ENCODE assay signal across 1 cellular context in genomic region chr20:18566892-18567738, GRCh38.
TF ChIP-seq lines count a peak whose summit lies in the region.

SMIM26 (plus strand) TSS chr20:18567432; CDS start chr20:18567479, 47 bp downstream.

TF ChIP-seq in K562, 482 proteins besides CTCF, POLR2A, EP300 and RAD21 (continued from another document and continues in another):
- TF ChIP-seq ZNF175 (CRISPR knock-in tag; IDR thresholded peaks at IDR 0.05; ENCODE audit: low read depth) (no peak), ZC3H4 (CRISPR knock-in tag; IDR thresholded peaks at IDR 0.05; ENCODE audit: borderline replicate concordance) (no peak), ZNF253 (CRISPR knock-in tag; conservative IDR thresholded peaks at IDR 0.05) (no peak), ZBTB49 (CRISPR knock-in tag; IDR thresholded peaks at IDR 0.05; ENCODE audit: borderline replicate concordance) (no peak), ASH1L (IDR thresholded peaks at IDR 0.05; ENCODE audit: borderline replicate concordance, low read depth, partially characterized antibody) (no peak), ZZZ3 (IDR thresholded peaks at IDR 0.05) (peak; percentile 75; the same call in 1 of the 2 replicates), HNRNPK (IDR thresholded peaks at IDR 0.05; ENCODE audit: low read depth, low read length, poor library complexity, severe bottlenecking) (no peak), CBFA2T3 (IDR thresholded peaks at IDR 0.05) (no peak), HOXB6 (CRISPR knock-in tag; IDR thresholded peaks at IDR 0.05; ENCODE audit: borderline replicate concordance) (no peak), KLF10 (CRISPR knock-in tag; IDR thresholded peaks at IDR 0.05) (no peak), RAD51 (IDR thresholded peaks at IDR 0.05; ENCODE audit: borderline replicate concordance, low read depth) (peak; percentile 86), HNRNPUL1 (IDR thresholded peaks at IDR 0.05; ENCODE audit: low read length) (no peak), SRF (CRISPR knock-in tag; IDR thresholded peaks at IDR 0.05) (no peak), SREBF1 (IDR thresholded peaks at IDR 0.05; ENCODE audit: borderline replicate concordance, low read depth, low read length) (no peak), ZNF143 (CRISPR knock-in tag; IDR thresholded peaks at IDR 0.05) (no peak), NR2F6 (CRISPR knock-in tag; IDR thresholded peaks at IDR 0.05) (no peak), PKNOX1 (IDR thresholded peaks at IDR 0.05) (peak; percentile 65), FUS (optimal IDR thresholded peaks at IDR 0.05; ENCODE audit: low read depth, low read length) (no peak), ZFX (CRISPR knock-in tag; IDR thresholded peaks at IDR 0.05) (peak; percentile 94), RFX5 (IDR thresholded peaks at IDR 0.05; ENCODE audit: low read depth, low read length) (no peak), SIRT6 (IDR thresholded peaks at IDR 0.05; ENCODE audit: low read depth, low read length) (no peak), REST (CRISPR knock-in tag; IDR thresholded peaks at IDR 0.05; ENCODE audit: low read depth) (no peak), ZBTB2 (IDR thresholded peaks at IDR 0.05) (no peak), SIN3B (IDR thresholded peaks at IDR 0.05; ENCODE audit: low read depth) (peak; percentile 53; the same call in 1 of the 2 replicates), TARDBP (IDR thresholded peaks at IDR 0.05) (no peak), PCBP2 (IDR thresholded peaks at IDR 0.05; ENCODE audit: low read depth, low read length, poor library complexity, severe bottlenecking) (no peak), BCL6 (CRISPR knock-in tag; IDR thresholded peaks at IDR 0.05) (no peak), STAT6 (CRISPR knock-in tag; IDR thresholded peaks at IDR 0.05) (no peak), PTTG1 (tag; IDR thresholded peaks at IDR 0.05; ENCODE audit: low read depth) (no peak), RBM25 (IDR thresholded peaks at IDR 0.05; ENCODE audit: low read depth, low read length, severe bottlenecking) (no peak), STAT5B (CRISPR knock-in tag; IDR thresholded peaks at IDR 0.05) (no peak), CCAR2 (IDR thresholded peaks at IDR 0.05; ENCODE audit: low read depth, low read length) (no peak), KDM4B (IDR thresholded peaks at IDR 0.05; ENCODE audit: borderline replicate concordance in 2 of 2, low read depth in 1 of 2) (0 out of 4 replicates have a peak, but pooled peaks of 1 of the 2 experiments have one; percentile 39), HINFP (tag; conservative IDR thresholded peaks at IDR 0.05; ENCODE audit: low read depth) (no peak), ZFP30 (CRISPR knock-in tag; IDR thresholded peaks at IDR 0.05; ENCODE audit: borderline replicate concordance) (no peak), ZNF507 (tag; conservative IDR thresholded peaks at IDR 0.05) (no peak), PHF8 (IDR thresholded peaks at IDR 0.05; ENCODE audit: borderline replicate concordance, low read length) (peak; percentile 88; the same call in 1 of the 2 replicates), SPI1 (IDR thresholded peaks at IDR 0.05; ENCODE audit: borderline replicate concordance, low read depth, low read length) (no peak), NFRKB (IDR thresholded peaks at IDR 0.05; ENCODE audit: low read depth) (no peak), NELFE (IDR thresholded peaks at IDR 0.05; ENCODE audit: insufficient read depth, insufficient read length) (no peak), UBTF (IDR thresholded peaks at IDR 0.05; ENCODE audit: borderline replicate concordance in 1 of 2, low read depth in 2 of 2, low read length in 2 of 2) (no peak), ATF1 (CRISPR knock-in tag; IDR thresholded peaks at IDR 0.05) (no peak), ATF1 (tag; IDR thresholded peaks at IDR 0.05) (peak; percentile 56), CC2D1A (IDR thresholded peaks at IDR 0.05) (no peak), KDM1A (IDR thresholded peaks at IDR 0.05) (no peak), LEF1 (IDR thresholded peaks at IDR 0.05) (no peak), ARHGAP35 (IDR thresholded peaks at IDR 0.05; ENCODE audit: partially characterized antibody) (no peak), ZNF561 (CRISPR knock-in tag; conservative IDR thresholded peaks at IDR 0.05) (no peak), BDP1 (IDR thresholded peaks at IDR 0.05; ENCODE audit: insufficient read depth, insufficient read length) (no peak), LCOR (CRISPR knock-in tag; IDR thresholded peaks at IDR 0.05) (no peak; the same call in 1 of the 2 replicates), ZNF644 (tag; IDR thresholded peaks at IDR 0.05; ENCODE audit: low read depth) (no peak), ZBTB43 (CRISPR knock-in tag; IDR thresholded peaks at IDR 0.05) (no peak), HDAC2 (IDR thresholded peaks at IDR 0.05) (no peak), SRSF7 (optimal IDR thresholded peaks at IDR 0.05; ENCODE audit: low read depth, low read length) (no peak), CBFB (CRISPR knock-in tag; IDR thresholded peaks at IDR 0.05) (no peak), ZNF76 (CRISPR knock-in tag; IDR thresholded peaks at IDR 0.05; ENCODE audit: borderline replicate concordance) (no peak), ZNF584 (CRISPR knock-in tag; IDR thresholded peaks at IDR 0.05; ENCODE audit: low read depth) (no peak)
